ENCODE assay signal across 8 cellular contexts in genomic region chr2:86563650-86564061, GRCh38. TPM values are rescaled to one million over a fixed set of nuclear protein-coding genes. Genes with fewer than 3 reads are reported as not detected.
A peak's percentile ranks its signal among the peaks of the same experiment; 100 is the strongest.
DNase-seq lines count a peak whose midpoint lies in the region; TF ChIP-seq lines count a peak whose summit lies in the region.

No MANE protein-coding gene starts in this region.

- no peaks in the 10 kb centered on the region for H3K27me3 ChIP-seq in spleen (replicated peaks in 1 of 7)

- H3K27me3 Mint-ChIP-seq in activated CD4-positive, alpha-beta memory T cell treated with anti-CD3 and anti-CD28 coated beads for 36 hours, result no peaks in the 10 kb centered on the region
- H3K27me3 Mint-ChIP-seq in glutamatergic neuron (ENCODE audit: unreplicated experiment), result peaks cover 7% of the 10 kb centered on the region

- 77 to 85% (median 81%) methylated on average over 13 of the region's 13 CpGs for WGBS in spleen, 5 donors

- peak overlapping the region; percentile 94 for H3K4me3 Mint-ChIP-seq in activated CD4-positive, alpha-beta memory T cell treated with anti-CD3 and anti-CD28 coated beads for 36 hours
- H3K4me3 Mint-ChIP-seq in glutamatergic neuron (ENCODE audit: unreplicated experiment), result peak overlapping the region; percentile 99

- H3K36me3 ChIP-seq in spleen, result peaks cover 0 to 7% (median 0%) of the 10 kb centered on the region in 6 donors

- H3K4me1 ChIP-seq in spleen, result peaks cover 12 to 44% (median 28%) of the 10 kb centered on the region in 6 donors

- no peak for TF ChIP-seq CTCF in HFF-Myc (IDR thresholded peaks at IDR 0.05; ENCODE audit: low read depth, low read length, missing control alignments)
- no peak for TF ChIP-seq CTCF in glutamatergic neuron (IDR thresholded peaks at IDR 0.05; ENCODE audit: partially characterized antibody, unreplicated experiment)
- TF ChIP-seq CTCF in spleen (IDR thresholded peaks at IDR 0.05 in 8 of 11, conservative IDR thresholded peaks at IDR 0.05 in 3 of 11), result no peak

- peaks cover 14% of the 10 kb centered on the region for H3K36me3 Mint-ChIP-seq in activated CD4-positive, alpha-beta memory T cell treated with anti-CD3 and anti-CD28 coated beads for 36 hours
- peaks cover 16% of the 10 kb centered on the region for H3K36me3 Mint-ChIP-seq in glutamatergic neuron (ENCODE audit: unreplicated experiment)

- H3K4me3 ChIP-seq in HFF-Myc (replicated peaks; ENCODE audit: low read depth, low read length) (peak overlapping the region; percentile 91; the same call in 1 of the 2 replicates), spleen (peak overlapping the region in 7 of 8 donors; percentile 57 to 81 (median 60))

- peaks cover 27% of the 10 kb centered on the region for H3K4me1 Mint-ChIP-seq in activated CD4-positive, alpha-beta memory T cell treated with anti-CD3 and anti-CD28 coated beads for 36 hours (ENCODE audit: low read depth)
- peaks cover 10% of the 10 kb centered on the region for H3K4me1 Mint-ChIP-seq in glutamatergic neuron (ENCODE audit: low read depth, unreplicated experiment)

- intact Hi-C loops in activated CD4-positive, alpha-beta memory T cell treated with anti-CD3 and anti-CD28 coated beads for 36 hours (cut with micrococcal nuclease), result loop anchor here (1.0 to 10.0 kb wide), 5 partner anchors 21 to 526 kb away; partner anchors contain the start of genes IMMT, KDM3A and MRPL35
- intact Hi-C loops in spleen (cut with DNase I; ENCODE audit: low total_unique reads), result loop anchor here (5.0 to 10.0 kb wide), 2 partner anchors 59 to 119 kb away; partner anchors contain the start of genes KDM3A and RNF103

- no peak for DNase-seq in HFF-Myc (ENCODE audit: extremely low read depth, low read depth)
- no peak for DNase-seq in activated CD4-positive, alpha-beta memory T cell treated with anti-CD3 and anti-CD28 coated beads for 36 hours
- DNase-seq in glutamatergic neuron, result no peak
- DNase-seq in spleen, result no peak
- no peak for DNase-seq in pons (ENCODE audit: low spot score)
- DNase-seq in NCI-H345 (lab: John Stamatoyannopoulos, UW), result no peak
- DNase-seq in mucosa of gallbladder (ENCODE audit: low spot score), result no peak
- no peak for DNase-seq in NCI-H1048 (lab: John Stamatoyannopoulos, UW)

- peak overlapping the region; percentile 98 for H3K27ac Mint-ChIP-seq in activated CD4-positive, alpha-beta memory T cell treated with anti-CD3 and anti-CD28 coated beads for 36 hours
- H3K27ac Mint-ChIP-seq in glutamatergic neuron (ENCODE audit: unreplicated experiment), result peak overlapping the region; percentile 97

- TF ChIP-seq POLR2A in spleen (IDR thresholded peaks at IDR 0.05), result no peak

- no peaks in the 10 kb centered on the region for H3K9me3 Mint-ChIP-seq in activated CD4-positive, alpha-beta memory T cell treated with anti-CD3 and anti-CD28 coated beads for 36 hours
- peaks cover 16% of the 10 kb centered on the region for H3K9me3 Mint-ChIP-seq in glutamatergic neuron (ENCODE audit: unreplicated experiment)

- POLR2A ChIA-PET in activated CD4-positive, alpha-beta memory T cell treated with anti-CD3 and anti-CD28 coated beads for 36 hours (lab: Charles Lee), result interaction anchor here (0.9 to 2.4 kb wide), 2 partner anchors 59 to 123 kb away, joined by 7 to 11 read pairs; partner anchors contain the start of gene KDM3A

- H3K9me3 ChIP-seq in spleen, result no peaks in the 10 kb centered on the region

- CTCF ChIA-PET in activated CD4-positive, alpha-beta memory T cell treated with anti-CD3 and anti-CD28 coated beads for 36 hours (lab: Charles Lee), result no interaction called here

- peak overlapping the region; percentile 99 to 100 (median 100) for H3K27ac ChIP-seq in spleen

RNA-seq across cellular contexts. Expression of gene CHMP3, which starts 0.4 kb away (rescaled TPM):
- 10 to 100 TPM; 36.5 to 38.6 TPM for total RNA-seq in activated CD4-positive, alpha-beta memory T cell treated with anti-CD3 and anti-CD28 coated beads for 36 hours
- 68.4 TPM for total RNA-seq in glutamatergic neuron (ENCODE audit: unreplicated experiment)
- 100 to 1,000 TPM in 3 of 7 donors, 10 to 100 TPM in 4; 68.2 to 125 (median 90.1) TPM for total RNA-seq in spleen
- polyA plus RNA-seq in spleen, result 10 to 100 TPM; 33.6 to 54.0 (median 51.0) TPM
- 142 TPM for total RNA-seq in mucosa of gallbladder
